Comparison of ENCODE assay signal across 1 cellular context in genomic region chr3:122343654-122344053, GRCh38.
TF ChIP-seq lines count a peak whose summit lies in the region.

No MANE protein-coding gene starts in this region.

TF ChIP-seq in IMR-90, 13 proteins besides CTCF, POLR2A, EP300 and RAD21:
- TF ChIP-seq USF2 (IDR thresholded peaks at IDR 0.05; ENCODE audit: low read depth, low read length) (no peak), MAFK (IDR thresholded peaks at IDR 0.05; ENCODE audit: low read depth, low read length) (no peak), NFE2L2 (IDR thresholded peaks at IDR 0.05; ENCODE audit: low read depth, low read length) (no peak), MAZ (IDR thresholded peaks at IDR 0.05; ENCODE audit: borderline replicate concordance, low read depth, low read length) (no peak)
